Comparison of ENCODE assay signal across 8 cellular contexts in genomic region chr1:3454811-3455618, GRCh38. TPM values are rescaled to one million over a fixed set of nuclear protein-coding genes. Genes with fewer than 3 reads are reported as not detected.
DNase-seq lines count a peak whose midpoint lies in the region; ATAC-seq, FAIRE-seq and TF ChIP-seq lines count a peak whose summit lies in the region.

No MANE protein-coding gene starts in this region.

- POLR2A ChIA-PET in GM12878 (lab: Charles Lee), result no interaction called here

- no peaks in the 10 kb centered on the region for H3K36me3 ChIP-seq in BLaER1
- H3K36me3 ChIP-seq in HUES48 (ENCODE audit: control insufficient read depth, insufficient read depth, low read length), result peaks cover 12% of the 10 kb centered on the region
- no peaks in the 10 kb centered on the region for H3K36me3 ChIP-seq in GM12878 (ENCODE audit: control insufficient read depth in 2 of 2, insufficient read depth in 2 of 2, low read length in 1 of 2)
- no peaks in the 10 kb centered on the region for H3K36me3 ChIP-seq in upper lobe of left lung

- no peak for TF ChIP-seq RAD21 in GM12878 (IDR thresholded peaks at IDR 0.05; ENCODE audit: insufficient read depth, low read depth, low read length)

- H4K20me1 ChIP-seq in BLaER1 (peaks cover 24% of the 10 kb centered on the region), GM12878 (ENCODE audit: control insufficient read depth, insufficient read depth) (no peaks in the 10 kb centered on the region)

- SMC1A ChIA-PET in GM12878 (lab: Charles Lee; ENCODE audit: uncharacterized antibody, unreplicated experiment), result no interaction called here

- H3K27me3 ChIP-seq in BLaER1 (peaks cover 7% of the 10 kb centered on the region; the same call in 1 of the 2 replicates), HUES48 (ENCODE audit: control insufficient read depth, insufficient read depth, low read length) (no peaks in the 10 kb centered on the region), GM12878 (replicated peaks in 1 of 2; ENCODE audit: control insufficient read depth in 2 of 2, insufficient read depth in 2 of 2, low read length in 1 of 2) (no peaks in the 10 kb centered on the region; a peak in 1 of 4 replicates), upper lobe of left lung (peaks cover 0 to 12% (median 0%) of the 10 kb centered on the region in 4 donors)

- TF ChIP-seq POLR2A in GM12878 (IDR thresholded peaks at IDR 0.05; ENCODE audit: low read depth, low read length), result no peak
- no peak for TF ChIP-seq POLR2A in upper lobe of left lung (IDR thresholded peaks at IDR 0.05)

- H3K4me2 ChIP-seq in BLaER1 (peak overlapping the region; percentile 92), GM12878 (ENCODE audit: control insufficient read depth, insufficient read depth) (no peak overlapping the region)

- intact Hi-C loops in GM12878 (cut with micrococcal nuclease; ENCODE audit: unreplicated experiment), result no loop called here

- DNase-seq in GM12878 (ENCODE audit: low read depth, low spot score) (no peak), left kidney (ENCODE audit: low read depth, low spot score) (peak; percentile 81), upper lobe of left lung (peak; percentile 59 to 90), medulla oblongata (ENCODE audit: extremely low spot score) (no peak), NCI-H2029 (lab: John Stamatoyannopoulos, UW) (no peak)

- in situ Hi-C loops in GM12878 (cut with MboI), result loop anchor here (5.0 kb wide), 1 partner anchor 162 kb away; no protein-coding TSS in a partner anchor

- no peak overlapping the region for H3K9ac ChIP-seq in BLaER1
- peak overlapping the region; percentile 72 for H3K9ac ChIP-seq in HUES48 (ENCODE audit: low read depth, low read length)
- no peak overlapping the region for H3K9ac ChIP-seq in GM12878 (ENCODE audit: control insufficient read depth, insufficient read depth, low read length)

- RAD21 ChIA-PET in GM12878 (lab: Charles Lee; ENCODE audit: unreplicated experiment), result no interaction called here

- no peak overlapping the region for H2AFZ ChIP-seq in GM12878 (ENCODE audit: control insufficient read depth, low read depth, low read length)

- TF ChIP-seq EP300 in GM12878 (IDR thresholded peaks at IDR 0.05; ENCODE audit: borderline replicate concordance in 1 of 2, control insufficient read depth in 1 of 2, low read depth in 2 of 2, low read length in 2 of 2), result no peak
- no peak for TF ChIP-seq EP300 in upper lobe of left lung (IDR thresholded peaks at IDR 0.05)

- no peak overlapping the region for H3K27ac ChIP-seq in BLaER1
- H3K27ac ChIP-seq in HUES48 (ENCODE audit: low read depth, low read length), result peak overlapping the region; percentile 99
- no peak overlapping the region for H3K27ac ChIP-seq in GM12878 (ENCODE audit: control insufficient read depth, insufficient read depth)
- peak overlapping the region; percentile 46 to 82 (median 73) for H3K27ac ChIP-seq in upper lobe of left lung

- no peaks in the 10 kb centered on the region for H3K79me2 ChIP-seq in GM12878 (ENCODE audit: control insufficient read depth, insufficient read depth, low read length)

- CTCF ChIA-PET in GM12878 (lab: Yijun Ruan, JAX), result no interaction called here

- H3K4me1 ChIP-seq in BLaER1, result peaks cover 67% of the 10 kb centered on the region
- peaks cover 18% of the 10 kb centered on the region for H3K4me1 ChIP-seq in HUES48 (ENCODE audit: control insufficient read depth, insufficient read depth, low read length)
- no peaks in the 10 kb centered on the region for H3K4me1 ChIP-seq in GM12878 (ENCODE audit: control insufficient read depth, insufficient read depth, low read length)
- peaks cover 22 to 36% (median 29%) of the 10 kb centered on the region in 4 donors for H3K4me1 ChIP-seq in upper lobe of left lung

- ATAC-seq in GM12878 (no peak), upper lobe of left lung (ENCODE audit: low FRiP score in 2 of 2) (no peak), HG03439 (IDR thresholded peaks at IDR 0.05; ENCODE audit: unreplicated experiment) (no peak)

- no peak for FAIRE-seq in GM12878 (lab: Jason Lieb, UNC)

- no peaks in the 10 kb centered on the region for H3K9me3 ChIP-seq in BLaER1
- H3K9me3 ChIP-seq in HUES48 (ENCODE audit: control insufficient read depth, insufficient read depth, low read length), result no peaks in the 10 kb centered on the region
- H3K9me3 ChIP-seq in GM12878 (replicated peaks; ENCODE audit: control insufficient read depth, insufficient read depth, low read length), result no peaks in the 10 kb centered on the region
- H3K9me3 ChIP-seq in upper lobe of left lung, result no peaks in the 10 kb centered on the region

- no TSS peak for BruUV-seq in GM12878 (replicated peaks; lab: Mats Ljungman, UMichigan)

- WGBS in GM12878 (ENCODE audit: insufficient coverage, insufficient replicate concordance, low lambda C conversion rate, missing lambda C conversion rate), result 27% methylated on average over 31 of the region's 46 CpGs
- 20 to 100% methylated on average over 2 to 17 of the region's 46 CpGs for WGBS in upper lobe of left lung, 2 donors

- H3K4me3 ChIP-seq in BLaER1, result peak overlapping the region; percentile 63
- peak overlapping the region; percentile 78 for H3K4me3 ChIP-seq in HUES48 (ENCODE audit: low read depth, low read length)
- no peak overlapping the region for H3K4me3 ChIP-seq in GM12878
- H3K4me3 ChIP-seq in upper lobe of left lung, result peak overlapping the region; percentile 51 to 86 (median 78)

- TF ChIP-seq CTCF in GM12878 (IDR thresholded peaks at IDR 0.05 in 2 of 3, conservative IDR thresholded peaks at IDR 0.05 in 1 of 3; ENCODE audit: control insufficient read depth in 2 of 3, extremely low read depth in 1 of 3, insufficient read depth in 1 of 3, low read depth in 3 of 3, low read length in 3 of 3), result no peak
- TF ChIP-seq CTCF in upper lobe of left lung (IDR thresholded peaks at IDR 0.05), result no peak

TF ChIP-seq in GM12878, 131 proteins besides CTCF, POLR2A, EP300 and RAD21:
- peak; percentile 50 for TF ChIP-seq SUZ12 (IDR thresholded peaks at IDR 0.05; ENCODE audit: unreplicated experiment)
- no peak for TF ChIP-seq HSF1 (IDR thresholded peaks at IDR 0.05; ENCODE audit: low read depth, low read length)

RNA-seq across cellular contexts. Expression of gene ARHGEF16, which starts 0.6 kb away (rescaled TPM):
- not detected in 2 replicates for total RNA-seq in GM12878 (2013; cell fraction: nucleolus; rRNA removed)
- total RNA-seq in GM12878 (2014; rRNA removed) (not detected in 2 replicates), GM12878 (2014; rRNA removed; fragmentation: Illumina TruSeq; extraction: Trizol) (not detected in 2 replicates), GM12878 (2021) (not detected in 2 replicates), upper lobe of left lung (10 to 100 TPM; 11.9 to 28.9 (median 13.4) TPM)
- polyA plus RNA-seq in GM12878 (2011; ENCODE audit: low read depth), result not detected
- polyA plus RNA-seq in GM12878 (2011; rRNA removed) (not detected in 2 replicates), GM12878 (2014; fragmentation: Illumina TruSeq; extraction: Trizol) (not detected in 2 replicates), GM12878 (2014; fragmentation: Nextera tagmentation; extraction: Ambion mirVana) (not detected), GM12878 (2014; rRNA removed) (not detected in 2 replicates), GM12878 (2016; fragmentation: Nextera tagmentation; extraction: Ambion mirVana) (not detected)
- polyA plus RNA-seq in GM12878 (2011; cell fraction: cytosol; rRNA removed), result not detected in 2 replicates
- not detected in 2 replicates for polyA plus RNA-seq in GM12878 (2011; cell fraction: nucleus; rRNA removed)
- polyA plus RNA-seq in GM12878 (2012), result not detected in 2 replicates
- not detected in 2 replicates for polyA minus RNA-seq in GM12878 (2011; rRNA and poly(A)+ RNA removed)
- polyA minus RNA-seq in GM12878 (2011; cell fraction: cytosol; rRNA and poly(A)+ RNA removed), result 0.67 TPM in 1 of 2 replicates, not detected in the other
- polyA minus RNA-seq in GM12878 (2011; cell fraction: nucleus; rRNA and poly(A)+ RNA removed), result not detected in 2 replicates

Comparison
In these comparisons a context has a peak if more than half of its experiments do, and no peak if none do; other contexts are left out.
1. H3K27ac ChIP-seq: peak in HUES48 (single experiment) and upper lobe of left lung (4 of 4); none in BLaER1 (single experiment) and GM12878 (single experiment).
2. DNase-seq: peak in left kidney (single experiment) and upper lobe of left lung (2 of 2); none in GM12878 (single experiment), medulla oblongata (single experiment) and NCI-H2029 (single experiment).
3. RNA of gene ARHGEF16, which starts 0.6 kb away (total RNA-seq): 11.9 to 28.9 TPM in upper lobe of left lung; not detected in GM12878; every median in the first group is over 10 times any median in the second.